In the genomic region with DNA sequence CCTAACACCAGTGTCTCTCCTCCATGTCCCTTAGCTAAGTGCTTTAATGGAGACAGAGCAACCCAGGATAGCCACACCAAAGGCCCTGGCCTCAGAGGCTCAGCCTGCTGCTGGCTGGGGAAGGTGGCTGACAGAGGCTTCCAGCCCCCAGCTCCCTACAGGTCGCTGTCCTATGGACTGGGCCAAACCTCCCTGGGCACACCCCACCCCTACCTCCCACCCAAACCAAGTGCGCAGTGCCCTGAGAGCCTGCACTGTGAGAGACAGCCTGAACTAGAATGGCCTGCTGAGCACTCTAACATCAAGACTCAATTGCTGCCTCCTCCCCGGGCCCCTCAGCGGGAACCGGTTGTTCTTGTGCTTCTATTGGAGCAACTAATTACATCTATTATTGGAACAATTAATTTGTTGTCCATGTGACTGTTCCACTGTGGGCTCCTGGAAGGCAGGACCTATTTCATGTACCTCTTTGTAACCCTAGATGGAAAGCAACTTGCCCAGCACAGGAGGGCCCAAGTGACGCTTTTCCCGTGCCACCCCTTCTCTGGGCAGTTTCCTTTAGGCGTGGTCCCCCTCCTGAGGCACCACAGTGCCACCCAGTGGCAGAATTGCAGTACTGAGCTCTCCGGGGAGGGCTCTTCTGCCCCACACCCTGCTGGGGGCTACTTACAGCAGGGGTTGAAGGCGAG, we compare ENCODE assay signal across 1 cellular context.
TF ChIP-seq lines count a peak whose summit lies in the region.

No MANE protein-coding gene starts in this region.

TF ChIP-seq in HepG2, 621 proteins besides CTCF, POLR2A, EP300 and RAD21 (continued from another document and continues in another):
- TF ChIP-seq, protein P1, sequence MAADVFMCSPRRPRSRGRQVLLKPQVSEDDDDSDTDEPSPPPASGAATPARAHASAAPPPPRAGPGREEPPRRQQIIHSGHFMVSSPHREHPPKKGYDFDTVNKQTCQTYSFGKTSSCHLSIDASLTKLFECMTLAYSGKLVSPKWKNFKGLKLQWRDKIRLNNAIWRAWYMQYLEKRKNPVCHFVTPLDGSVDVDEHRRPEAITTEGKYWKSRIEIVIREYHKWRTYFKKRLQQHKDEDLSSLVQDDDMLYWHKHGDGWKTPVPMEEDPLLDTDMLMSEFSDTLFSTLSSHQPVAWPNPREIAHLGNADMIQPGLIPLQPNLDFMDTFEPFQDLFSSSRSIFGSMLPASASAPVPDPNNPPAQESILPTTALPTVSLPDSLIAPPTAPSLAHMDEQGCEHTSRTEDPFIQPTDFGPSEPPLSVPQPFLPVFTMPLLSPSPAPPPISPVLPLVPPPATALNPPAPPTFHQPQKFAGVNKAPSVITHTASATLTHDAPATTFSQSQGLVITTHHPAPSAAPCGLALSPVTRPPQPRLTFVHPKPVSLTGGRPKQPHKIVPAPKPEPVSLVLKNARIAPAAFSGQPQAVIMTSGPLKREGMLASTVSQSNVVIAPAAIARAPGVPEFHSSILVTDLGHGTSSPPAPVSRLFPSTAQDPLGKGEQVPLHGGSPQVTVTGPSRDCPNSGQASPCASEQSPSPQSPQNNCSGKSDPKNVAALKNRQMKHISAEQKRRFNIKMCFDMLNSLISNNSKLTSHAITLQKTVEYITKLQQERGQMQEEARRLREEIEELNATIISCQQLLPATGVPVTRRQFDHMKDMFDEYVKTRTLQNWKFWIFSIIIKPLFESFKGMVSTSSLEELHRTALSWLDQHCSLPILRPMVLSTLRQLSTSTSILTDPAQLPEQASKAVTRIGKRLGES (CRISPR knock-in tag; IDR thresholded peaks at IDR 0.05; ENCODE audit: borderline replicate concordance): no peak
- TF ChIP-seq THYN1 (CRISPR knock-in tag; IDR thresholded peaks at IDR 0.05; ENCODE audit: borderline replicate concordance, low read depth): no peak
- TF ChIP-seq ZFP41 (CRISPR knock-in tag; IDR thresholded peaks at IDR 0.05; ENCODE audit: borderline replicate concordance): no peak
- TF ChIP-seq SMARCE1 (IDR thresholded peaks at IDR 0.05; ENCODE audit: borderline replicate concordance): no peak
- TF ChIP-seq MLLT10 (CRISPR knock-in tag; IDR thresholded peaks at IDR 0.05): no peak
- no peak for TF ChIP-seq POLR2G (IDR thresholded peaks at IDR 0.05; ENCODE audit: low read depth, low read length)
- TF ChIP-seq, protein P2, sequence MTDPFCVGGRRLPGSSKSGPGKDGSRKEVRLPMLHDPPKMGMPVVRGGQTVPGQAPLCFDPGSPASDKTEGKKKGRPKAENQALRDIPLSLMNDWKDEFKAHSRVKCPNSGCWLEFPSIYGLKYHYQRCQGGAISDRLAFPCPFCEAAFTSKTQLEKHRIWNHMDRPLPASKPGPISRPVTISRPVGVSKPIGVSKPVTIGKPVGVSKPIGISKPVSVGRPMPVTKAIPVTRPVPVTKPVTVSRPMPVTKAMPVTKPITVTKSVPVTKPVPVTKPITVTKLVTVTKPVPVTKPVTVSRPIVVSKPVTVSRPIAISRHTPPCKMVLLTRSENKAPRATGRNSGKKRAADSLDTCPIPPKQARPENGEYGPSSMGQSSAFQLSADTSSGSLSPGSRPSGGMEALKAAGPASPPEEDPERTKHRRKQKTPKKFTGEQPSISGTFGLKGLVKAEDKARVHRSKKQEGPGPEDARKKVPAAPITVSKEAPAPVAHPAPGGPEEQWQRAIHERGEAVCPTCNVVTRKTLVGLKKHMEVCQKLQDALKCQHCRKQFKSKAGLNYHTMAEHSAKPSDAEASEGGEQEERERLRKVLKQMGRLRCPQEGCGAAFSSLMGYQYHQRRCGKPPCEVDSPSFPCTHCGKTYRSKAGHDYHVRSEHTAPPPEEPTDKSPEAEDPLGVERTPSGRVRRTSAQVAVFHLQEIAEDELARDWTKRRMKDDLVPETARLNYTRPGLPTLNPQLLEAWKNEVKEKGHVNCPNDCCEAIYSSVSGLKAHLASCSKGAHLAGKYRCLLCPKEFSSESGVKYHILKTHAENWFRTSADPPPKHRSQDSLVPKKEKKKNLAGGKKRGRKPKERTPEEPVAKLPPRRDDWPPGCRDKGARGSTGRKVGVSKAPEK (CRISPR knock-in tag; IDR thresholded peaks at IDR 0.05; ENCODE audit: borderline replicate concordance): peak; percentile 37; the same call in 1 of the 2 replicates
- no peak for TF ChIP-seq ZNF660 (CRISPR knock-in tag; IDR thresholded peaks at IDR 0.05; ENCODE audit: borderline replicate concordance, low read depth)
- TF ChIP-seq THAP11 (CRISPR knock-in tag; IDR thresholded peaks at IDR 0.05): peak; percentile 64; the same call in 1 of the 2 replicates
- no peak for TF ChIP-seq MIER2 (CRISPR knock-in tag; IDR thresholded peaks at IDR 0.05)
- no peak for TF ChIP-seq MAFF (IDR thresholded peaks at IDR 0.05; ENCODE audit: low read depth, low read length)
- TF ChIP-seq ONECUT2 (CRISPR knock-in tag; IDR thresholded peaks at IDR 0.05): no peak
- TF ChIP-seq ZNF83 (CRISPR knock-in tag; IDR thresholded peaks at IDR 0.05; ENCODE audit: borderline replicate concordance): no peak
- TF ChIP-seq, protein P3, sequence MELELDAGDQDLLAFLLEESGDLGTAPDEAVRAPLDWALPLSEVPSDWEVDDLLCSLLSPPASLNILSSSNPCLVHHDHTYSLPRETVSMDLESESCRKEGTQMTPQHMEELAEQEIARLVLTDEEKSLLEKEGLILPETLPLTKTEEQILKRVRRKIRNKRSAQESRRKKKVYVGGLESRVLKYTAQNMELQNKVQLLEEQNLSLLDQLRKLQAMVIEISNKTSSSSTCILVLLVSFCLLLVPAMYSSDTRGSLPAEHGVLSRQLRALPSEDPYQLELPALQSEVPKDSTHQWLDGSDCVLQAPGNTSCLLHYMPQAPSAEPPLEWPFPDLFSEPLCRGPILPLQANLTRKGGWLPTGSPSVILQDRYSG (CRISPR knock-in tag; IDR thresholded peaks at IDR 0.05): no peak
- TF ChIP-seq NFRKB (IDR thresholded peaks at IDR 0.05): no peak
- TF ChIP-seq HIVEP1 (CRISPR knock-in tag; IDR thresholded peaks at IDR 0.05): no peak
- TF ChIP-seq ARID2 (CRISPR knock-in tag; IDR thresholded peaks at IDR 0.05; ENCODE audit: borderline replicate concordance): no peak
- no peak for TF ChIP-seq ZNF615 (CRISPR knock-in tag; IDR thresholded peaks at IDR 0.05; ENCODE audit: borderline replicate concordance)
- no peak for TF ChIP-seq ZNF34 (CRISPR knock-in tag; IDR thresholded peaks at IDR 0.05; ENCODE audit: borderline replicate concordance)
- TF ChIP-seq, protein P4, sequence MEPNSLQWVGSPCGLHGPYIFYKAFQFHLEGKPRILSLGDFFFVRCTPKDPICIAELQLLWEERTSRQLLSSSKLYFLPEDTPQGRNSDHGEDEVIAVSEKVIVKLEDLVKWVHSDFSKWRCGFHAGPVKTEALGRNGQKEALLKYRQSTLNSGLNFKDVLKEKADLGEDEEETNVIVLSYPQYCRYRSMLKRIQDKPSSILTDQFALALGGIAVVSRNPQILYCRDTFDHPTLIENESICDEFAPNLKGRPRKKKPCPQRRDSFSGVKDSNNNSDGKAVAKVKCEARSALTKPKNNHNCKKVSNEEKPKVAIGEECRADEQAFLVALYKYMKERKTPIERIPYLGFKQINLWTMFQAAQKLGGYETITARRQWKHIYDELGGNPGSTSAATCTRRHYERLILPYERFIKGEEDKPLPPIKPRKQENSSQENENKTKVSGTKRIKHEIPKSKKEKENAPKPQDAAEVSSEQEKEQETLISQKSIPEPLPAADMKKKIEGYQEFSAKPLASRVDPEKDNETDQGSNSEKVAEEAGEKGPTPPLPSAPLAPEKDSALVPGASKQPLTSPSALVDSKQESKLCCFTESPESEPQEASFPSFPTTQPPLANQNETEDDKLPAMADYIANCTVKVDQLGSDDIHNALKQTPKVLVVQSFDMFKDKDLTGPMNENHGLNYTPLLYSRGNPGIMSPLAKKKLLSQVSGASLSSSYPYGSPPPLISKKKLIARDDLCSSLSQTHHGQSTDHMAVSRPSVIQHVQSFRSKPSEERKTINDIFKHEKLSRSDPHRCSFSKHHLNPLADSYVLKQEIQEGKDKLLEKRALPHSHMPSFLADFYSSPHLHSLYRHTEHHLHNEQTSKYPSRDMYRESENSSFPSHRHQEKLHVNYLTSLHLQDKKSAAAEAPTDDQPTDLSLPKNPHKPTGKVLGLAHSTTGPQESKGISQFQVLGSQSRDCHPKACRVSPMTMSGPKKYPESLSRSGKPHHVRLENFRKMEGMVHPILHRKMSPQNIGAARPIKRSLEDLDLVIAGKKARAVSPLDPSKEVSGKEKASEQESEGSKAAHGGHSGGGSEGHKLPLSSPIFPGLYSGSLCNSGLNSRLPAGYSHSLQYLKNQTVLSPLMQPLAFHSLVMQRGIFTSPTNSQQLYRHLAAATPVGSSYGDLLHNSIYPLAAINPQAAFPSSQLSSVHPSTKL (CRISPR knock-in tag; IDR thresholded peaks at IDR 0.05): peak; percentile 33
- TF ChIP-seq HNF4G (IDR thresholded peaks at IDR 0.05; ENCODE audit: borderline replicate concordance, low read depth, low read length): no peak
- TF ChIP-seq HNF4G (CRISPR knock-in tag; IDR thresholded peaks at IDR 0.05; ENCODE audit: borderline replicate concordance, low read depth): no peak
- no peak for TF ChIP-seq STAT5B (CRISPR knock-in tag; IDR thresholded peaks at IDR 0.05)
- TF ChIP-seq ERF (CRISPR knock-in tag; IDR thresholded peaks at IDR 0.05): peak; percentile 57
- TF ChIP-seq ZNF20 (CRISPR knock-in tag; IDR thresholded peaks at IDR 0.05): no peak
- TF ChIP-seq ZNF337 (CRISPR knock-in tag; IDR thresholded peaks at IDR 0.05; ENCODE audit: borderline replicate concordance, low read depth): no peak
- no peak for TF ChIP-seq DNMT1 (CRISPR knock-in tag; IDR thresholded peaks at IDR 0.05)
- TF ChIP-seq MBD4 (IDR thresholded peaks at IDR 0.05; ENCODE audit: borderline replicate concordance, low read length): no peak
- no peak for TF ChIP-seq ZFP82 (CRISPR knock-in tag; IDR thresholded peaks at IDR 0.05; ENCODE audit: borderline replicate concordance)
- no peak; the same call in 1 of the 2 replicates for TF ChIP-seq GLI4 (CRISPR knock-in tag; IDR thresholded peaks at IDR 0.05; ENCODE audit: borderline replicate concordance)
- TF ChIP-seq ZNF670 (CRISPR knock-in tag; IDR thresholded peaks at IDR 0.05; ENCODE audit: borderline replicate concordance): no peak
- TF ChIP-seq CCAR2 (optimal IDR thresholded peaks at IDR 0.05; ENCODE audit: low read depth, low read length): no peak
- 0 out of 2 replicates have a peak, but pooled peaks have one; percentile 17 for TF ChIP-seq SP5 (CRISPR knock-in tag; IDR thresholded peaks at IDR 0.05; ENCODE audit: borderline replicate concordance, low read depth)
- TF ChIP-seq ZNF883 (CRISPR knock-in tag; IDR thresholded peaks at IDR 0.05; ENCODE audit: not compliant biosample characterization): no peak
- TF ChIP-seq, protein P5, sequence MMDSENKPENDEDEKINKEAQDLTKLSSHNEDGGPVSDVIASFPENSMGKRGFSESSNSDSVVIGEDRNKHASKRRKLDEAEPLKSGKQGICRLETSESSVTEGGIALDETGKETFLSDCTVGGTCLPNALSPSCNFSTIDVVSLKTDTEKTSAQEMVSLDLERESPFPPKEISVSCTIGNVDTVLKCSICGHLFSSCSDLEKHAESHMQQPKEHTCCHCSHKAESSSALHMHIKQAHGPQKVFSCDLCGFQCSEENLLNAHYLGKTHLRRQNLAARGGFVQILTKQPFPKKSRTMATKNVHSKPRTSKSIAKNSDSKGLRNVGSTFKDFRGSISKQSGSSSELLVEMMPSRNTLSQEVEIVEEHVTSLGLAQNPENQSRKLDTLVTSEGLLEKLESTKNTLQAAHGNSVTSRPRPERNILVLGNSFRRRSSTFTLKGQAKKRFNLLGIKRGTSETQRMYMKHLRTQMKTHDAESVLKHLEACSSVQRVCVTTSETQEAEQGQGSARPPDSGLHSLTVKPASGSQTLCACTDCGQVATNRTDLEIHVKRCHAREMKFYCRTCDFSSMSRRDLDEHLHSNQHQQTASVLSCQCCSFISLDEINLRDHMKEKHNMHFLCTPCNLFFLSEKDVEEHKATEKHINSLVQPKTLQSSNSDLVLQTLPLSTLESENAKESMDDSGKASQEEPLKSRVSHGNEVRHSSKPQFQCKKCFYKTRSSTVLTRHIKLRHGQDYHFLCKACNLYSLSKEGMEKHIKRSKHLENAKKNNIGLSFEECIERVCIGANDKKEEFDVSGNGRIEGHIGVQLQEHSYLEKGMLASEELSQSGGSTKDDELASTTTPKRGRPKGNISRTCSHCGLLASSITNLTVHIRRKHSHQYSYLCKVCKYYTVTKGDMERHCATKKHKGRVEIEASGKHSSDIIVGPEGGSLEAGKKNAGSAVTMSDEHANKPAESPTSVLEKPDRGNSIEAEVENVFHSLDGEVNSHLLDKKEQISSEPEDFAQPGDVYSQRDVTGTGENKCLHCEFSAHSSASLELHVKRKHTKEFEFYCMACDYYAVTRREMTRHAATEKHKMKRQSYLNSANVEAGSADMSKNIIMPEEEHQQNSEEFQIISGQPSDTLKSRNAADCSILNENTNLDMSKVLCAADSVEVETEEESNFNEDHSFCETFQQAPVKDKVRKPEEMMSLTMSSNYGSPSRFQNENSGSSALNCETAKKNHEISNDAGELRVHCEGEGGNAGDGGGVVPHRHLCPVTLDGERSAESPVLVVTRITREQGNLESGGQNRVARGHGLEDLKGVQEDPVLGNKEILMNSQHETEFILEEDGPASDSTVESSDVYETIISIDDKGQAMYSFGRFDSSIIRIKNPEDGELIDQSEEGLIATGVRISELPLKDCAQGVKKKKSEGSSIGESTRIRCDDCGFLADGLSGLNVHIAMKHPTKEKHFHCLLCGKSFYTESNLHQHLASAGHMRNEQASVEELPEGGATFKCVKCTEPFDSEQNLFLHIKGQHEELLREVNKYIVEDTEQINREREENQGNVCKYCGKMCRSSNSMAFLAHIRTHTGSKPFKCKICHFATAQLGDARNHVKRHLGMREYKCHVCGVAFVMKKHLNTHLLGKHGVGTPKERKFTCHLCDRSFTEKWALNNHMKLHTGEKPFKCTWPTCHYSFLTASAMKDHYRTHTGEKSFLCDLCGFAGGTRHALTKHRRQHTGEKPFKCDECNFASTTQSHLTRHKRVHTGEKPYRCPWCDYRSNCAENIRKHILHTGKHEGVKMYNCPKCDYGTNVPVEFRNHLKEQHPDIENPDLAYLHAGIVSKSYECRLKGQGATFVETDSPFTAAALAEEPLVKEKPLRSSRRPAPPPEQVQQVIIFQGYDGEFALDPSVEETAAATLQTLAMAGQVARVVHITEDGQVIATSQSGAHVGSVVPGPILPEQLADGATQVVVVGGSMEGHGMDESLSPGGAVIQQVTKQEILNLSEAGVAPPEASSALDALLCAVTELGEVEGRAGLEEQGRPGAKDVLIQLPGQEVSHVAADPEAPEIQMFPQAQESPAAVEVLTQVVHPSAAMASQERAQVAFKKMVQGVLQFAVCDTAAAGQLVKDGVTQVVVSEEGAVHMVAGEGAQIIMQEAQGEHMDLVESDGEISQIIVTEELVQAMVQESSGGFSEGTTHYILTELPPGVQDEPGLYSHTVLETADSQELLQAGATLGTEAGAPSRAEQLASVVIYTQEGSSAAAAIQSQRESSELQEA (CRISPR knock-in tag; IDR thresholded peaks at IDR 0.05; ENCODE audit: not compliant biosample characterization): no peak
- TF ChIP-seq, protein P6, sequence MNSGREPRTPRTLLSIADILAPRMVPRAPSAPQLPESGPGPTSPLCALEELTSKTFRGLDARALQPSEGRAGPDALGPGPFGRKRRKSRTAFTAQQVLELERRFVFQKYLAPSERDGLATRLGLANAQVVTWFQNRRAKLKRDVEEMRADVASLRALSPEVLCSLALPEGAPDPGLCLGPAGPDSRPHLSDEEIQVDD (CRISPR knock-in tag; IDR thresholded peaks at IDR 0.05; ENCODE audit: borderline replicate concordance): no peak
- no peak for TF ChIP-seq FOXJ3 (CRISPR knock-in tag; IDR thresholded peaks at IDR 0.05; ENCODE audit: borderline replicate concordance)
- TF ChIP-seq ZMAT3 (CRISPR knock-in tag; conservative IDR thresholded peaks at IDR 0.05): 0 out of 2 replicates have a peak, but pooled peaks have one; percentile 44
- no peak for TF ChIP-seq RELA (CRISPR knock-in tag; IDR thresholded peaks at IDR 0.05)
- TF ChIP-seq ZNF607 (CRISPR knock-in tag; IDR thresholded peaks at IDR 0.05; ENCODE audit: borderline replicate concordance): no peak
- no peak; the same call in 2 of the 3 replicates for TF ChIP-seq MXI1 (IDR thresholded peaks at IDR 0.05; ENCODE audit: borderline replicate concordance, low read depth, low read length)
- no peak for TF ChIP-seq EHMT2 (IDR thresholded peaks at IDR 0.05; ENCODE audit: borderline replicate concordance, low read depth, low read length)
- TF ChIP-seq SUZ12 (IDR thresholded peaks at IDR 0.05; ENCODE audit: low read depth, low read length): no peak
